In the genomic region with DNA sequence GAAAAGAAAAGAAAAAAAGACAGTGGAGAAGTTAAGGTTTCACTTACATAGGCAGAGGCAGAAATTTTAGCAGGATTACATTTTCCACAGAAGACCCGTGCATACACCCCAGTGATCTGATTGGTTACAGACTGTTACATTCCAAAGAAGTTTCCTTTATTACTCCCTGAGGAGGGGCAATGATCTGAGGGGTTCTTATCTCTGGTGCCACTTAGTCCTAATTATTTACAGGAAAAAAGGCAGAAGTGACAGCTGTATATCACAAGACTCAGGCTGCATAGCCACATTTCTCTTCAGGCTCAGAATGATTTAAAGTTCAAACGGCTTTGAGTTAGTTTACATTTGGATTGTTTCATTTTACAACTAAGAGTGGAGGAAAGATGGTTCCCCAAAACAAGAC, we compare ENCODE assay signal across 15 cellular contexts.
"Had no signal": no experiment of that assay in that cellular context is flagged by ENCODE, and none has a peak within 500 bp of the region (broad histone marks: within the 10 kb centered on the region; RNA-seq: fewer than 3 reads in every experiment).

No MANE protein-coding gene starts in this region.

- H3K4me3 Mint-ChIP-seq: activated CD4-positive, alpha-beta T cell treated with anti-CD3 and anti-CD28 coated beads, Interleukin-2, amount 10 ng/mL, durations not matched to agents 7 days and 5 days; activated T-helper 17 cell treated with anti-CD3 and anti-CD28 coated beads, Interleukin-2, amount 50 U/mL, for 72 hours; T-helper 17 cell had no signal

- H3K4me3 ChIP-seq: adrenal gland, coronary artery, smooth muscle cell, tibial nerve had no signal

- H3K79me2 ChIP-seq: parathyroid adenoma had no signal

- H3K4me1 Mint-ChIP-seq: activated T-helper 17 cell treated with anti-CD3 and anti-CD28 coated beads, Interleukin-2, amount 50 U/mL, for 72 hours had no signal

- H3K27me3 ChIP-seq: adrenal gland, tibial nerve had no signal

- H3K27ac ChIP-seq: adrenal gland, coronary artery, parathyroid adenoma had no signal

- H3K27me3 Mint-ChIP-seq: activated T-helper 17 cell treated with anti-CD3 and anti-CD28 coated beads, Interleukin-2, amount 50 U/mL, for 72 hours; T-helper 17 cell had no signal

- H3K9me3 ChIP-seq: adrenal gland, tibial nerve had no signal

- H3K4me1 ChIP-seq: parathyroid adenoma had no signal

- ATAC-seq: activated T-helper 17 cell treated with anti-CD3 and anti-CD28 coated beads, Interleukin-2, amount 50 U/mL, for 72 hours; left ventricle myocardium superior; T-helper 17 cell had no signal

- H3K9ac ChIP-seq: parathyroid adenoma had no signal

- H3K36me3 ChIP-seq: adrenal gland, tibial nerve had no signal

- DNase-seq: activated CD4-positive, alpha-beta T cell treated with anti-CD3 and anti-CD28 coated beads, Interleukin-2, amount 10 ng/mL, durations not matched to agents 7 days and 5 days; activated CD4-positive, CD25-positive, alpha-beta regulatory T cell; activated CD8-positive, alpha-beta memory T cell treated with anti-CD3 and anti-CD28 coated beads for 24 hours; activated naive CD4-positive, alpha-beta T cell treated with anti-CD3 and anti-CD28 coated beads, Interleukin-2, amount 50 U/mL, for 16 hours; adrenal gland; caudate nucleus; effector CD8-positive, alpha-beta T cell; kidney; left ventricle myocardium superior; T-helper 17 cell had no signal

- H3K27ac Mint-ChIP-seq: activated CD4-positive, alpha-beta T cell treated with anti-CD3 and anti-CD28 coated beads, Interleukin-2, amount 10 ng/mL, durations not matched to agents 7 days and 5 days; activated T-helper 17 cell treated with anti-CD3 and anti-CD28 coated beads, Interleukin-2, amount 50 U/mL, for 72 hours; T-helper 17 cell had no signal

- H3K9me3 Mint-ChIP-seq: activated CD4-positive, alpha-beta T cell treated with anti-CD3 and anti-CD28 coated beads, Interleukin-2, amount 10 ng/mL, durations not matched to agents 7 days and 5 days; activated T-helper 17 cell treated with anti-CD3 and anti-CD28 coated beads, Interleukin-2, amount 50 U/mL, for 72 hours had no signal

- H3K4me2 ChIP-seq: smooth muscle cell had no signal
